26 cellular contexts compared by ENCODE assay signal in genomic region chr2:119466373-119466772, GRCh38. TPM values are rescaled to one million over a fixed set of nuclear protein-coding genes. Genes with fewer than 3 reads are reported as not detected.
"Had no signal": no experiment of that assay in that cellular context is flagged by ENCODE, and none has a peak within 500 bp of the region (broad histone marks: within the 10 kb centered on the region; RNA-seq: fewer than 3 reads in every experiment).

No MANE protein-coding gene starts in this region.

- H3K36me3 ChIP-seq: MG63, SJCRH30 had no signal

- H3K9me3 ChIP-seq: MG63, SJCRH30 had no signal

- H3K4me1 ChIP-seq: SJCRH30 had no signal

- H3K27ac ChIP-seq: SJCRH30 had no signal

- H3K4me3 ChIP-seq: MG63, SJCRH30 had no signal

- ATAC-seq: Panc1, PC-3, Right ventricle myocardium inferior, SK-N-SH treated with all-trans-retinoic acid at 6 μM for 48 hours had no signal

- H3K27me3 ChIP-seq: MG63, SJCRH30 had no signal

- DNase-seq: Karpas-422; KG1; MG63; NCI-H1092 treated with DMSO at 0.1 percent for 48 hours; NCI-H1436; NCI-H187; NCI-H2029; NCI-H2081 treated with DMSO at 0.1 percent for 48 hours; NCI-H2171; NCI-H226; NCI-H446; NCI-H510A; NCI-H524 treated with DMSO at 0.1 percent for 48 hours; NCI-H69; NCI-H774; NK-92 treated with Interleukin-12 subunit alpha and Interleukin-12 subunit beta, amount 100 ng/mL, for 24 hours; PC-3; SHP77 treated with DMSO at 0.1 percent for 48 hours; SJCRH30 had no signal

RNA-seq across cellular contexts. Expression of gene TMEM37, which starts 34.7 kb away (rescaled TPM):
- total RNA-seq: OCI-LY7, RPMI7951 had no signal
- polyA plus RNA-seq: IgD-negative memory B cell had no signal

RNA-seq across cellular contexts. Expression of gene SCTR, which starts 57.9 kb away (rescaled TPM):
- total RNA-seq: HT-29, OCI-LY7, PC-3, RPMI7951, SJCRH30 had no signal
- polyA plus RNA-seq: IgD-negative memory B cell had no signal
